Comparison of ENCODE assay signal across 8 cellular contexts in genomic region chr5:149667084-149667826, GRCh38.
DNase-seq lines count a peak whose midpoint lies in the region; ATAC-seq, FAIRE-seq and TF ChIP-seq lines count a peak whose summit lies in the region.

No MANE protein-coding gene starts in this region.

- peaks cover 5% of the 10 kb centered on the region for H3K9me3 Mint-ChIP-seq in chondrocyte (ENCODE audit: low read depth)

- peak overlapping the region in 1 of 2 donors; percentile 59 for H3K27ac ChIP-seq in lung (ENCODE audit: low read depth in 1 of 2, low read length in 1 of 2)

- H3K4me1 ChIP-seq in lung (ENCODE audit: control insufficient read depth in 2 of 2, insufficient read depth in 2 of 2, low read length in 2 of 2) = peaks cover 0 to 4% of the 10 kb centered on the region in 2 donors

- no peaks in the 10 kb centered on the region for H3K27me3 Mint-ChIP-seq in chondrocyte (ENCODE audit: low read depth)

- no peaks in the 10 kb centered on the region for H3K27me3 ChIP-seq in lung (ENCODE audit: control insufficient read depth, insufficient read depth)

- H3K36me3 ChIP-seq in lung (ENCODE audit: control insufficient read depth in 2 of 2, insufficient read depth in 2 of 2, low read length in 2 of 2) = no peaks in the 10 kb centered on the region

- H3K4me1 Mint-ChIP-seq in chondrocyte (ENCODE audit: low read depth) = peaks cover 14% of the 10 kb centered on the region

- ATAC-seq in lung (ENCODE audit: insufficient read depth, low FRiP score) (no peak), HG03097 (IDR thresholded peaks at IDR 0.05; ENCODE audit: low FRiP score, unreplicated experiment) (no peak)

- H3K4me3 ChIP-seq in lung = no peak overlapping the region

- intact Hi-C loops in posterior vena cava (cut with DNase I) = loop anchor here in 1 of 2 donors (5.0 kb wide), 1 partner anchor 815 kb away; no protein-coding TSS in a partner anchor

- FAIRE-seq in HTR-8/SVneo (lab: Jason Lieb, UNC) = no peak

- no peaks in the 10 kb centered on the region for H3K36me3 Mint-ChIP-seq in chondrocyte (ENCODE audit: low read depth)

- DNase-seq in AG08396 (ENCODE audit: low spot score) = peak; percentile 52
- peak; percentile 65 for DNase-seq in GM13977 (ENCODE audit: low spot score)
- peak; percentile 84 for DNase-seq in OCI-M1 (lab: John Stamatoyannopoulos, UW)
- no peak for DNase-seq in chondrocyte (ENCODE audit: low spot score)
- DNase-seq in lung (ENCODE audit: low spot score) = no peak
- DNase-seq in posterior vena cava (ENCODE audit: low spot score) = no peak
- DNase-seq in HTR-8/SVneo (ENCODE audit: insufficient read length, low spot score) = no peak

- WGBS in lung, 2 donors = 28 to 35% methylated on average over 7 of the region's 7 CpGs

- in situ Hi-C loops in GM13977 (cut with MboI; ENCODE audit: low pct_unique_long_range_greater_than_20kb, low sequenced_read_pairs, unreplicated experiment) = no loop called here

- TF ChIP-seq CTCF in GM13977 (IDR thresholded peaks at IDR 0.05; ENCODE audit: extremely low read depth, insufficient read depth, missing control alignments) (peak; percentile 75), chondrocyte (IDR thresholded peaks at IDR 0.05) (peak; percentile 86), lung (IDR thresholded peaks at IDR 0.05; ENCODE audit: control extremely low read depth, extremely low read depth) (peak; percentile 44)

- no peak overlapping the region for H3K27ac Mint-ChIP-seq in chondrocyte (ENCODE audit: unreplicated experiment)

- H3K9me3 ChIP-seq in lung (ENCODE audit: control insufficient read depth in 2 of 2, insufficient read depth in 1 of 2, low read length in 1 of 2) = peaks cover 0 to 8% of the 10 kb centered on the region in 2 donors

- H3K4me3 Mint-ChIP-seq in chondrocyte (ENCODE audit: unreplicated experiment) = no peak overlapping the region

Comparison
In these comparisons a context has a peak if more than half of its experiments do, and no peak if none do; other contexts are left out.
1. DNase-seq: peak in AG08396 (single experiment), GM13977 (single experiment) and OCI-M1 (single experiment); none in chondrocyte (single experiment), lung (single experiment), posterior vena cava (single experiment) and HTR-8/SVneo (single experiment).
2. Peak in every context shown above with its lines, with median percentiles within 50 percentile points of each other: CTCF ChIP-seq.